In genomic region chr19:12756150-12756883, GRCh38 we compare ENCODE assay signal across 26 cellular contexts. TPM values are rescaled to one million over a fixed set of nuclear protein-coding genes. Genes with fewer than 3 reads are reported as not detected.
A peak's percentile ranks its signal among the peaks of the same experiment; 100 is the strongest.
DNase-seq lines count a peak whose midpoint lies in the region; ATAC-seq, FAIRE-seq and TF ChIP-seq lines count a peak whose summit lies in the region.
"Had no signal": no experiment of that assay in that cellular context is flagged by ENCODE, and none has a peak within 500 bp of the region (broad histone marks: within the 10 kb centered on the region; RNA-seq: fewer than 3 reads in every experiment).

No MANE protein-coding gene starts in this region.

- peaks cover 7% of the 10 kb centered on the region for H3K4me1 Mint-ChIP-seq in WTC11

- H3K36me3 Mint-ChIP-seq in WTC11 = no peaks in the 10 kb centered on the region
- H3K36me3 Mint-ChIP-seq: CD14-positive monocyte had no signal

- no peak overlapping the region for H3K27ac ChIP-seq in K562 (ENCODE audit: extremely low read depth, low read depth, low read length)
- no peak overlapping the region for H3K27ac ChIP-seq in neuronal stem cell (replicated peaks; ENCODE audit: low read length)
- H3K27ac ChIP-seq: HL-60, SK-N-MC had no signal

- H3K4me1 ChIP-seq in K562 (replicated peaks in 1 of 2; ENCODE audit: control insufficient read depth in 2 of 2, insufficient read depth in 2 of 2, low read length in 2 of 2) (peaks cover 5 to 51% of the 10 kb centered on the region in 2 experiments; a peak in 3 of 5 replicates), neuronal stem cell (ENCODE audit: control insufficient read depth in 2 of 2, insufficient read depth in 1 of 2, low read depth in 1 of 2, low read length in 2 of 2) (peaks cover 0 to 2% of the 10 kb centered on the region in 2 donors)

- peak overlapping the region; percentile 83 for H3K23ac ChIP-seq in neuronal stem cell (ENCODE audit: low read depth, low read length, poor library complexity)

- no peak overlapping the region for H3K14ac ChIP-seq in neuronal stem cell (ENCODE audit: low read length)

- no peak for TF ChIP-seq EP300 in K562 (IDR thresholded peaks at IDR 0.05; ENCODE audit: low read length)

- intact Hi-C loops in K562 (cut with micrococcal nuclease) (no loop called here), head of caudate nucleus (cut with DNase I) (no loop called here)

- no peak overlapping the region for H4K91ac ChIP-seq in neuronal stem cell (ENCODE audit: low read depth, low read length, poor library complexity)

- CTCF ChIA-PET in WTC11 (lab: Charles Lee) (interaction anchor here (1.2 to 2.4 kb wide), 5 partner anchors 10 to 92 kb away, joined by 4 to 24 read pairs (median 6); no protein-coding TSS in a partner anchor), K562 (lab: Yijun Ruan, JAX; ENCODE audit: low intra/inter-chr PET ratio) (no interaction called here)

- TF ChIP-seq POLR2A in K562 (conservative IDR thresholded peaks at IDR 0.05) = no peak

- no peak overlapping the region for H3K4me2 ChIP-seq in K562 (ENCODE audit: insufficient read depth, low read length)
- H3K4me2 ChIP-seq in neuronal stem cell (ENCODE audit: insufficient read depth, low read length, poor library complexity, severe bottlenecking) = no peak overlapping the region

- no peaks in the 10 kb centered on the region for H3K9me1 ChIP-seq in K562 (ENCODE audit: control insufficient read depth, insufficient read depth, low read length)

- H2BK5ac ChIP-seq in neuronal stem cell (ENCODE audit: low read length) = no peak overlapping the region

- H3K27me3 Mint-ChIP-seq in WTC11 (ENCODE audit: low read depth) = peaks cover 28% of the 10 kb centered on the region

- H3K27me3 ChIP-seq in K562 (ENCODE audit: control insufficient read depth in 2 of 2, insufficient read depth in 2 of 2, low read length in 2 of 2) (peaks cover 12 to 22% of the 10 kb centered on the region in 2 experiments; a peak in 3 of 5 replicates), neuronal stem cell (ENCODE audit: control insufficient read depth in 3 of 3, insufficient read depth in 3 of 3, low read depth in 1 of 3, low read length in 3 of 3) (peaks cover 0 to 20% (median 18%) of the 10 kb centered on the region in 3 experiments)

- H2AK5ac ChIP-seq in neuronal stem cell (ENCODE audit: low read depth, low read length) = peak overlapping the region; percentile 66

- H3K79me2 ChIP-seq in K562 (ENCODE audit: control insufficient read depth, insufficient read depth, low read length) = no peaks in the 10 kb centered on the region

- no peak overlapping the region for H3K18ac ChIP-seq in neuronal stem cell (ENCODE audit: low read length)

- H3K4ac ChIP-seq in neuronal stem cell (ENCODE audit: low read length) = no peak overlapping the region

- H2BK15ac ChIP-seq in neuronal stem cell (ENCODE audit: low read length) = no peak overlapping the region

- H3K9me3 ChIP-seq in K562 (replicated peaks; ENCODE audit: control insufficient read depth, insufficient read depth, low read depth, low read length) = no peaks in the 10 kb centered on the region
- no peaks in the 10 kb centered on the region for H3K9me3 ChIP-seq in neuronal stem cell (replicated peaks in 1 of 2; ENCODE audit: control insufficient read depth in 2 of 2, insufficient read depth in 1 of 2, low read depth in 1 of 2, low read length in 2 of 2)

- TF ChIP-seq CTCF in WTC11 (IDR thresholded peaks at IDR 0.05) (no peak), K562 (IDR thresholded peaks at IDR 0.05 in 2 of 3, conservative IDR thresholded peaks at IDR 0.05 in 1 of 3; ENCODE audit: insufficient read depth in 2 of 3, low read depth in 1 of 3, low read length in 3 of 3) (no peak)

- POLR2A ChIA-PET in WTC11 (lab: Charles Lee) = no interaction called here
- POLR2A ChIA-PET in K562 (lab: Yijun Ruan, JAX) = interaction anchor here (0.7 to 2.3 kb wide), 3 partner anchors 9 to 33 kb away, joined by 5 to 8 read pairs (median 7); partner anchors contain the start of gene TNPO2

- ATAC-seq in WTC11 = no peak
- no peak for ATAC-seq in K562
- ATAC-seq in HG02610 (IDR thresholded peaks at IDR 0.05; ENCODE audit: unreplicated experiment) = no peak

- H2AFZ ChIP-seq in K562 (ENCODE audit: low read depth, low read length) (no peak overlapping the region), neuronal stem cell (ENCODE audit: low read length) (no peak overlapping the region)

- no peak overlapping the region for H3K4me3 Mint-ChIP-seq in WTC11
- H3K4me3 Mint-ChIP-seq: B cell, CD14-positive monocyte had no signal

- H3K27ac Mint-ChIP-seq in WTC11 = no peak overlapping the region
- H3K27ac Mint-ChIP-seq: B cell; CD14-positive monocyte; CD8-positive, alpha-beta memory T cell had no signal

- no peak overlapping the region for H2BK12ac ChIP-seq in neuronal stem cell (ENCODE audit: low read length)

- DNase-seq in WTC11 (ENCODE audit: low spot score) (no peak), K562 (ENCODE audit: extremely low read depth in 1 of 4, low spot score in 3 of 4) (peak in 1 of 4 experiments; percentile 34), neuronal stem cell (ENCODE audit: low spot score) (no peak), head of caudate nucleus (no peak)
- DNase-seq: CD8-positive, alpha-beta memory T cell; DMS 273 treated with DMSO at 0.1 percent for 48 hours; DMS79 treated with DMSO at 0.1 percent for 48 hours; GF-D8; HCEC 1CT; Karpas-422; NCI-H1092 treated with DMSO at 0.1 percent for 48 hours; NCI-H1436 treated with DMSO at 0.1 percent for 48 hours; NCI-H187 treated with DMSO at 0.1 percent for 48 hours; NCI-H446; NCI-H524 treated with DMSO at 0.1 percent for 48 hours; NCI-H774; SIG-M5 had no signal

- peak; percentile 51 for FAIRE-seq in K562 (lab: Jason Lieb, UNC)
- FAIRE-seq: GM12891, H1, RCC 7860 had no signal

- H3K9me3 Mint-ChIP-seq in WTC11 = no peaks in the 10 kb centered on the region
- H3K9me3 Mint-ChIP-seq: CD8-positive, alpha-beta memory T cell had no signal

- TF ChIP-seq RAD21 in K562 (CRISPR knock-in tag; conservative IDR thresholded peaks at IDR 0.05 in 1 of 2, IDR thresholded peaks at IDR 0.05 in 1 of 2) = no peak

- no peak overlapping the region for H2BK120ac ChIP-seq in neuronal stem cell (ENCODE audit: low read depth, low read length)

- peaks cover 2% of the 10 kb centered on the region for H3K79me1 ChIP-seq in neuronal stem cell (ENCODE audit: low read depth, low read length)

- WGBS in K562 (ENCODE audit: insufficient coverage, low coverage, missing lambda C conversion rate) = 28% methylated on average over 18 of the region's 19 CpGs
- WGBS in neuronal stem cell (ENCODE audit: extremely low coverage in 2 of 2, insufficient read length in 2 of 2, insufficient replicate concordance in 1 of 2), 2 donors = no CpG with 5 or more reads among the region's 19 CpGs

- no peak overlapping the region for H3K4me3 ChIP-seq in K562
- H3K4me3 ChIP-seq in neuronal stem cell (ENCODE audit: low read length in 2 of 2) = no peak overlapping the region
- H3K4me3 ChIP-seq: SK-N-MC had no signal

- peak overlapping the region in 1 of 2 experiments; percentile 74; a peak in 2 of 4 replicates for H3K9ac ChIP-seq in K562 (ENCODE audit: insufficient read depth in 1 of 2, low read depth in 2 of 2, low read length in 2 of 2)
- no peak overlapping the region for H3K9ac ChIP-seq in neuronal stem cell (ENCODE audit: low read depth, low read length, poor library complexity)

- no TSS peak for BruUV-seq in K562 (replicated peaks; lab: Mats Ljungman, UMichigan)

- H4K20me1 ChIP-seq in K562 (replicated peaks; ENCODE audit: control insufficient read depth, insufficient read depth, low read length) = no peaks in the 10 kb centered on the region

- H3K36me3 ChIP-seq in K562 (ENCODE audit: control insufficient read depth, insufficient read depth, low read length) (no peaks in the 10 kb centered on the region), neuronal stem cell (replicated peaks in 1 of 2; ENCODE audit: control insufficient read depth in 2 of 2, insufficient read depth in 2 of 2, low read length in 2 of 2) (no peaks in the 10 kb centered on the region)

- in situ Hi-C loops in K562 (cut with MboI) = no loop called here

- H4K8ac ChIP-seq in neuronal stem cell (ENCODE audit: low read depth, low read length) = no peak overlapping the region

RNA-seq across cellular contexts. Expression of gene BEST2, which starts 4.7 kb away (rescaled TPM):
- total RNA-seq in WTC11 (2021) = 3.3 to 4.7 TPM (median 4.1 TPM) in 3 replicates
- total RNA-seq in K562 (2011; cell fraction: chromatin; rRNA removed; ENCODE audit: low replicate concordance) = not detected in 2 replicates
- total RNA-seq in K562 (2011; cell fraction: nucleolus; rRNA removed) = 0.33 TPM in 1 of 2 replicates, not detected in the other
- total RNA-seq in K562 (2011; cell fraction: nucleoplasm; rRNA removed) = not detected in 2 replicates
- not detected in 2 replicates for total RNA-seq in K562 (2014; rRNA removed)
- total RNA-seq in K562 (2014; rRNA removed; fragmentation: Illumina TruSeq; extraction: Trizol) = not detected in 2 replicates
- not detected in 2 replicates for total RNA-seq in K562 (2015; rRNA removed; fragmentation: Illumina TruSeq; extraction: Trizol)
- not detected in 2 replicates for total RNA-seq in K562 (2021)
- not detected in 2 replicates for polyA plus RNA-seq in K562 (2011; rRNA removed)
- 0.04 TPM in 1 of 2 replicates, not detected in the other for polyA plus RNA-seq in K562 (2011; cell fraction: cytosol; rRNA removed)
- polyA plus RNA-seq in K562 (2011; cell fraction: nucleus; rRNA removed) = not detected in 2 replicates
- polyA plus RNA-seq in K562 (2012) = not detected in 2 replicates
- not detected in 2 replicates for polyA plus RNA-seq in K562 (2014; fragmentation: Illumina TruSeq; extraction: Trizol)
- not detected for polyA plus RNA-seq in K562 (2014; fragmentation: Nextera tagmentation; extraction: Ambion mirVana)
- not detected in 2 replicates for polyA plus RNA-seq in K562 (2014; rRNA removed)
- not detected in 2 replicates for polyA minus RNA-seq in K562 (2011; rRNA and poly(A)+ RNA removed)
- polyA minus RNA-seq in K562 (2011; cell fraction: cytosol; rRNA and poly(A)+ RNA removed) = not detected in 2 replicates
- polyA minus RNA-seq in K562 (2011; cell fraction: nucleus; rRNA and poly(A)+ RNA removed) = not detected in 2 replicates
- 0.03 TPM for polyA plus RNA-seq in neuronal stem cell (2013, experiment 1 of 2)
- 0.03 TPM for polyA plus RNA-seq in neuronal stem cell (2013, experiment 2 of 2)
- total RNA-seq: A673; B cell; CD8-positive, alpha-beta memory T cell had no signal
- polyA plus RNA-seq: CD14-positive monocyte; CD8-positive, alpha-beta memory T cell had no signal

RNA-seq across cellular contexts. Expression of gene GET3, which starts 19.0 kb away (rescaled TPM):
- total RNA-seq in WTC11 (2021) (104 to 110 TPM (median 104 TPM) in 3 replicates), K562 (2014; rRNA removed) (67.7 and 89.3 TPM in 2 replicates), K562 (2014; rRNA removed; fragmentation: Illumina TruSeq; extraction: Trizol) (21.6 and 26.0 TPM in 2 replicates), K562 (2015; rRNA removed; fragmentation: Illumina TruSeq; extraction: Trizol) (50.1 TPM in 2 replicates), K562 (2021) (51.8 and 55.3 TPM in 2 replicates)
- total RNA-seq in K562 (2011; cell fraction: chromatin; rRNA removed; ENCODE audit: low replicate concordance) = 14.2 and 56.9 TPM in 2 replicates
- 50.0 and 64.0 TPM in 2 replicates for total RNA-seq in K562 (2011; cell fraction: nucleolus; rRNA removed)
- 23.1 and 31.1 TPM in 2 replicates for total RNA-seq in K562 (2011; cell fraction: nucleoplasm; rRNA removed)
- polyA plus RNA-seq in K562 (2011; rRNA removed) (63.5 and 79.5 TPM in 2 replicates), K562 (2014; fragmentation: Illumina TruSeq; extraction: Trizol) (68.4 and 73.2 TPM in 2 replicates), K562 (2014; fragmentation: Nextera tagmentation; extraction: Ambion mirVana) (10 to 100 TPM in 1 of 2 experiments, 1 to 10 TPM in 1; 8.3 to 29.1 TPM), K562 (2014; rRNA removed) (83.5 and 85.1 TPM in 2 replicates)
- polyA plus RNA-seq in K562 (2011; cell fraction: cytosol; rRNA removed) = 84.9 and 186 TPM in 2 replicates
- polyA plus RNA-seq in K562 (2011; cell fraction: nucleus; rRNA removed) = 67.3 and 105 TPM in 2 replicates
- polyA plus RNA-seq in K562 (2012) = 61.4 and 90.6 TPM in 2 replicates
- polyA minus RNA-seq in K562 (2011; rRNA and poly(A)+ RNA removed) = 26.3 and 49.6 TPM in 2 replicates
- 25.6 and 35.6 TPM in 2 replicates for polyA minus RNA-seq in K562 (2011; cell fraction: cytosol; rRNA and poly(A)+ RNA removed)
- 9.1 and 13.1 TPM in 2 replicates for polyA minus RNA-seq in K562 (2011; cell fraction: nucleus; rRNA and poly(A)+ RNA removed)
- polyA plus RNA-seq in neuronal stem cell (2013, experiment 1 of 2) = 46.1 TPM
- polyA plus RNA-seq in neuronal stem cell (2013, experiment 2 of 2) = 44.7 TPM

RNA-seq across cellular contexts. Expression of gene HOOK2, which starts 19.0 kb away (rescaled TPM):
- total RNA-seq in WTC11 (2021) (70.0 to 83.3 TPM (median 81.4 TPM) in 3 replicates), K562 (2014; rRNA removed) (15.0 and 15.2 TPM in 2 replicates), K562 (2014; rRNA removed; fragmentation: Illumina TruSeq; extraction: Trizol) (6.3 and 8.8 TPM in 2 replicates), K562 (2015; rRNA removed; fragmentation: Illumina TruSeq; extraction: Trizol) (6.6 and 8.7 TPM in 2 replicates), K562 (2021) (13.1 and 17.0 TPM in 2 replicates)
- 72.7 and 90.1 TPM in 2 replicates for total RNA-seq in K562 (2011; cell fraction: chromatin; rRNA removed; ENCODE audit: low replicate concordance)
- 32.6 and 41.0 TPM in 2 replicates for total RNA-seq in K562 (2011; cell fraction: nucleolus; rRNA removed)
- total RNA-seq in K562 (2011; cell fraction: nucleoplasm; rRNA removed) = 39.9 and 41.2 TPM in 2 replicates
- polyA plus RNA-seq in K562 (2011; rRNA removed) (9.9 and 15.3 TPM in 2 replicates), K562 (2014; fragmentation: Illumina TruSeq; extraction: Trizol) (12.9 and 14.1 TPM in 2 replicates), K562 (2014; fragmentation: Nextera tagmentation; extraction: Ambion mirVana) (1 to 10 TPM; 1.3 to 1.5 TPM), K562 (2014; rRNA removed) (16.1 and 17.2 TPM in 2 replicates)
- polyA plus RNA-seq in K562 (2011; cell fraction: cytosol; rRNA removed) = 7.1 and 8.6 TPM in 2 replicates
- polyA plus RNA-seq in K562 (2011; cell fraction: nucleus; rRNA removed) = 62.2 and 67.4 TPM in 2 replicates
- 14.8 and 27.9 TPM in 2 replicates for polyA plus RNA-seq in K562 (2012)
- 8.0 and 8.6 TPM in 2 replicates for polyA minus RNA-seq in K562 (2011; rRNA and poly(A)+ RNA removed)
- 1.9 and 3.3 TPM in 2 replicates for polyA minus RNA-seq in K562 (2011; cell fraction: cytosol; rRNA and poly(A)+ RNA removed)
- 16.7 and 17.0 TPM in 2 replicates for polyA minus RNA-seq in K562 (2011; cell fraction: nucleus; rRNA and poly(A)+ RNA removed)
- 15.5 TPM for polyA plus RNA-seq in neuronal stem cell (2013, experiment 1 of 2)
- polyA plus RNA-seq in neuronal stem cell (2013, experiment 2 of 2) = 15.0 TPM

RNA-seq across cellular contexts. Expression of gene TRIR, which starts 21.8 kb away (rescaled TPM):
- 165 to 172 TPM (median 167 TPM) in 3 replicates for total RNA-seq in WTC11 (2021)
- 38.3 and 82.0 TPM in 2 replicates for total RNA-seq in K562 (2011; cell fraction: chromatin; rRNA removed; ENCODE audit: low replicate concordance)
- total RNA-seq in K562 (2011; cell fraction: nucleolus; rRNA removed) = 75.4 and 76.0 TPM in 2 replicates
- 75.5 and 81.6 TPM in 2 replicates for total RNA-seq in K562 (2011; cell fraction: nucleoplasm; rRNA removed)
- 375 and 478 TPM in 2 replicates for total RNA-seq in K562 (2014; rRNA removed)
- total RNA-seq in K562 (2014; rRNA removed; fragmentation: Illumina TruSeq; extraction: Trizol) = 97.4 and 105 TPM in 2 replicates
- 127 and 137 TPM in 2 replicates for total RNA-seq in K562 (2015; rRNA removed; fragmentation: Illumina TruSeq; extraction: Trizol)
- 158 and 173 TPM in 2 replicates for total RNA-seq in K562 (2021)
- 137 and 153 TPM in 2 replicates for polyA plus RNA-seq in K562 (2011; rRNA removed)
- polyA plus RNA-seq in K562 (2011; cell fraction: cytosol; rRNA removed) = 153 and 204 TPM in 2 replicates
- 104 and 117 TPM in 2 replicates for polyA plus RNA-seq in K562 (2011; cell fraction: nucleus; rRNA removed)
- 208 and 221 TPM in 2 replicates for polyA plus RNA-seq in K562 (2012)
- 126 and 135 TPM in 2 replicates for polyA plus RNA-seq in K562 (2014; fragmentation: Illumina TruSeq; extraction: Trizol)
- 10 to 100 TPM; 36.7 to 40.5 TPM for polyA plus RNA-seq in K562 (2014; fragmentation: Nextera tagmentation; extraction: Ambion mirVana)
- polyA plus RNA-seq in K562 (2014; rRNA removed) = 487 and 512 TPM in 2 replicates
- 52.4 and 52.9 TPM in 2 replicates for polyA minus RNA-seq in K562 (2011; rRNA and poly(A)+ RNA removed)
- 32.0 and 35.9 TPM in 2 replicates for polyA minus RNA-seq in K562 (2011; cell fraction: cytosol; rRNA and poly(A)+ RNA removed)
- polyA minus RNA-seq in K562 (2011; cell fraction: nucleus; rRNA and poly(A)+ RNA removed) = 18.3 and 22.5 TPM in 2 replicates
- polyA plus RNA-seq in neuronal stem cell (2013, experiment 1 of 2) = 242 TPM
- 221 TPM for polyA plus RNA-seq in neuronal stem cell (2013, experiment 2 of 2)

RNA-seq across cellular contexts. Expression of gene TNPO2, which starts 32.6 kb away (rescaled TPM):
- total RNA-seq in WTC11 (2021) = 90.9 to 105 TPM (median 94.4 TPM) in 3 replicates
- 399 and 932 TPM in 2 replicates for total RNA-seq in K562 (2011; cell fraction: chromatin; rRNA removed; ENCODE audit: low replicate concordance)
- total RNA-seq in K562 (2011; cell fraction: nucleolus; rRNA removed) = 499 and 534 TPM in 2 replicates
- 285 and 332 TPM in 2 replicates for total RNA-seq in K562 (2011; cell fraction: nucleoplasm; rRNA removed)
- total RNA-seq in K562 (2014; rRNA removed) = 25.7 and 36.2 TPM in 2 replicates
- 30.0 and 40.3 TPM in 2 replicates for total RNA-seq in K562 (2014; rRNA removed; fragmentation: Illumina TruSeq; extraction: Trizol)
- total RNA-seq in K562 (2015; rRNA removed; fragmentation: Illumina TruSeq; extraction: Trizol) = 53.8 and 55.5 TPM in 2 replicates
- total RNA-seq in K562 (2021) = 107 and 126 TPM in 2 replicates
- 88.4 and 110 TPM in 2 replicates for polyA plus RNA-seq in K562 (2011; rRNA removed)
- polyA plus RNA-seq in K562 (2011; cell fraction: cytosol; rRNA removed) = 74.1 and 101 TPM in 2 replicates
- 461 and 669 TPM in 2 replicates for polyA plus RNA-seq in K562 (2011; cell fraction: nucleus; rRNA removed)
- 50.2 and 61.0 TPM in 2 replicates for polyA plus RNA-seq in K562 (2012)
- 66.6 and 67.0 TPM in 2 replicates for polyA plus RNA-seq in K562 (2014; fragmentation: Illumina TruSeq; extraction: Trizol)
- 1 to 10 TPM; 6.0 to 6.3 TPM for polyA plus RNA-seq in K562 (2014; fragmentation: Nextera tagmentation; extraction: Ambion mirVana)
- polyA plus RNA-seq in K562 (2014; rRNA removed) = 78.0 and 80.9 TPM in 2 replicates
- polyA minus RNA-seq in K562 (2011; rRNA and poly(A)+ RNA removed) = 149 and 177 TPM in 2 replicates
- 90.2 and 132 TPM in 2 replicates for polyA minus RNA-seq in K562 (2011; cell fraction: cytosol; rRNA and poly(A)+ RNA removed)
- polyA minus RNA-seq in K562 (2011; cell fraction: nucleus; rRNA and poly(A)+ RNA removed) = 220 and 239 TPM in 2 replicates
- 47.1 TPM for polyA plus RNA-seq in neuronal stem cell (2013, experiment 1 of 2)
- 47.1 TPM for polyA plus RNA-seq in neuronal stem cell (2013, experiment 2 of 2)

Comparison
In these comparisons a context has a peak if more than half of its experiments do, and no peak if none do; other contexts are left out.
1. Of the 49 proteins assayed by ChIP-seq in both K562 and WTC11: peak only in K562: ESRRA, USF1 and USF2; only in WTC11: none; in both: ZNF121; in neither: 45.